In genomic region chr9:129497837-129498450, GRCh38 we compare ENCODE assay signal across 1 cellular context.
TF ChIP-seq lines count a peak whose summit lies in the region.

No MANE protein-coding gene starts in this region.

TF ChIP-seq in WTC11, 78 proteins besides CTCF, POLR2A, EP300 and RAD21 (continued from another document):
- TF ChIP-seq ATF6 (CRISPR knock-in tag; IDR thresholded peaks at IDR 0.05) (no peak), FOXJ3 (CRISPR knock-in tag; IDR thresholded peaks at IDR 0.05; ENCODE audit: borderline replicate concordance) (no peak), ELF4 (CRISPR knock-in tag; IDR thresholded peaks at IDR 0.05; ENCODE audit: low read depth) (no peak)
TF ChIP-seq in WTC11: peak in this region for 0.
